ENCODE assay signal across 1 cellular context in genomic region chr2:71882949-71883472, GRCh38.
TF ChIP-seq lines count a peak whose summit lies in the region.

No MANE protein-coding gene starts in this region.

TF ChIP-seq in K562, 482 proteins besides CTCF, POLR2A, EP300 and RAD21 (continued from another document):
- no peak for TF ChIP-seq NELFE (IDR thresholded peaks at IDR 0.05; ENCODE audit: insufficient read depth, insufficient read length)
- TF ChIP-seq HOXB6 (CRISPR knock-in tag; IDR thresholded peaks at IDR 0.05; ENCODE audit: borderline replicate concordance) = no peak
- no peak for TF ChIP-seq NR3C1 (CRISPR knock-in tag; IDR thresholded peaks at IDR 0.05)
- no peak for TF ChIP-seq ZNF436 (CRISPR knock-in tag; IDR thresholded peaks at IDR 0.05)
- TF ChIP-seq ELK1 (CRISPR knock-in tag; IDR thresholded peaks at IDR 0.05) = no peak
- no peak for TF ChIP-seq BDP1 (IDR thresholded peaks at IDR 0.05; ENCODE audit: insufficient read depth, insufficient read length)
- peak; percentile 79 for TF ChIP-seq ZNF445 (CRISPR knock-in tag; IDR thresholded peaks at IDR 0.05; ENCODE audit: low read depth)
- TF ChIP-seq HLTF (IDR thresholded peaks at IDR 0.05) = peak; percentile 96; the same call in 1 of the 2 replicates
- TF ChIP-seq KLF10 (CRISPR knock-in tag; IDR thresholded peaks at IDR 0.05) = no peak
- TF ChIP-seq KAT2B (IDR thresholded peaks at IDR 0.05; ENCODE audit: low read depth, low read length) = no peak
- no peak for TF ChIP-seq SMARCA5 (IDR thresholded peaks at IDR 0.05)
- TF ChIP-seq ZNF263 (CRISPR knock-in tag; IDR thresholded peaks at IDR 0.05; ENCODE audit: borderline replicate concordance) = no peak
- TF ChIP-seq HMBOX1 (IDR thresholded peaks at IDR 0.05) = no peak
- peak; percentile 89; the same call in 1 of the 2 replicates for TF ChIP-seq JUN (IDR thresholded peaks at IDR 0.05; ENCODE audit: borderline replicate concordance, low read depth, low read length)
- no peak for TF ChIP-seq JUN (CRISPR knock-in tag; IDR thresholded peaks at IDR 0.05; ENCODE audit: borderline replicate concordance)
- no peak for TF ChIP-seq MTA1 (IDR thresholded peaks at IDR 0.05; ENCODE audit: borderline replicate concordance)
- peak; percentile 62 for TF ChIP-seq MYC (IDR thresholded peaks at IDR 0.05; ENCODE audit: low read depth, low read length)
- no peak; the same call in 1 of the 2 replicates for TF ChIP-seq MYC (CRISPR knock-in tag; IDR thresholded peaks at IDR 0.05; ENCODE audit: borderline replicate concordance, low read depth)
- no peak for TF ChIP-seq GTF3C2 (IDR thresholded peaks at IDR 0.05; ENCODE audit: borderline replicate concordance, extremely low read depth, insufficient read length)
- TF ChIP-seq SRSF1 (IDR thresholded peaks at IDR 0.05; ENCODE audit: low read depth, low read length) = no peak
- TF ChIP-seq E4F1 (CRISPR knock-in tag; IDR thresholded peaks at IDR 0.05; ENCODE audit: borderline replicate concordance) = no peak
- TF ChIP-seq E2F6 (IDR thresholded peaks at IDR 0.05; ENCODE audit: borderline replicate concordance in 1 of 2, extremely low read depth in 1 of 2, insufficient read depth in 1 of 2, insufficient read length in 1 of 2, low read depth in 1 of 2, low read length in 1 of 2, poor library complexity in 1 of 2, severe bottlenecking in 1 of 2) = no peak
- peak; percentile 98 for TF ChIP-seq ZNF175 (CRISPR knock-in tag; IDR thresholded peaks at IDR 0.05; ENCODE audit: low read depth)
- TF ChIP-seq ARID4B (CRISPR knock-in tag; IDR thresholded peaks at IDR 0.05) = no peak
- TF ChIP-seq HNRNPH1 (optimal IDR thresholded peaks at IDR 0.05; ENCODE audit: low read depth, low read length) = no peak
- TF ChIP-seq VEZF1 (CRISPR knock-in tag; IDR thresholded peaks at IDR 0.05) = peak; percentile 91
- no peak for TF ChIP-seq SAFB (IDR thresholded peaks at IDR 0.05; ENCODE audit: borderline replicate concordance, low read depth, low read length)
- no peak; the same call in 1 of the 2 replicates for TF ChIP-seq PATZ1 (CRISPR knock-in tag; IDR thresholded peaks at IDR 0.05; ENCODE audit: borderline replicate concordance)
- no peak for TF ChIP-seq POLR2H (tag; IDR thresholded peaks at IDR 0.05; ENCODE audit: low read depth)
- TF ChIP-seq PTRF (tag; IDR thresholded peaks at IDR 0.05) = no peak
- 0 out of 2 replicates have a peak, but pooled peaks have one; percentile 27 for TF ChIP-seq HINFP (tag; conservative IDR thresholded peaks at IDR 0.05; ENCODE audit: low read depth)
